In the genomic region with DNA sequence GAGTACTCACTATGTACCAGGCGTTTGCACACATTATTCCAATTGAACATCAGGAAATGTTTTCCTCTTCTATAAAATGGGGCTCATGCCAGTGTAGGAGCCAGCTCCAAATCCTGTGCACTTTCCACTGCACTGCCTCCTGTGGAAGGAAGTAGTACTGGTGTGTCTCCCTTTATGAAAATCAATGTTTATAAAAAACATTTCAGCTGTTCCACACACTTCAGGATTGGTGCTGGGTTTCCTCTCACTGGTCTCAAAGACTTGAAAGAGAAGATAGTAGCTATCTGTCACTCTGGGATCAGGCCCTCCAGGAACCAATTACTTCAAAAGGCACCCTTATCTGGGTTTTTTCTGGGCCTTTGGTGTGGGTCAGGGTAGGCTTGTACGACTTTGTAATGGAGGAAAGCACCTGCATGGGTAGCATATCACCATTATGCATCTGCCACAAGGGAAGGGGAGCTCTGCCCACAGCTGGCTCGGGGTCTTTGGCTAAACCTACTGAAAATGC, we compare ENCODE assay signal across 8 cellular contexts. TPM values are rescaled to one million over a fixed set of nuclear protein-coding genes. Genes with fewer than 3 reads are reported as not detected.
DNase-seq lines count a peak whose midpoint lies in the region; ATAC-seq, FAIRE-seq and TF ChIP-seq lines count a peak whose summit lies in the region.

No MANE protein-coding gene starts in this region.

- no peaks in the 10 kb centered on the region for H4K20me1 ChIP-seq in Karpas-422 (ENCODE audit: insufficient read depth, low read depth, low read length)

- H3K4me3 ChIP-seq in heart right ventricle (peak overlapping the region in 1 of 10 donors; percentile 3), Karpas-422 (ENCODE audit: low read length) (no peak overlapping the region)

- H3K4me1 ChIP-seq in heart right ventricle (peaks cover 0 to 5% (median 0%) of the 10 kb centered on the region in 9 donors), Karpas-422 (ENCODE audit: low read length) (peaks cover 50% of the 10 kb centered on the region)

- peak overlapping the region; percentile 30 for H3K27ac Mint-ChIP-seq in activated B cell treated with CpG ODN at 0.5 μM for 24 hours

- no peak overlapping the region for H2AFZ ChIP-seq in Karpas-422 (ENCODE audit: low read length)

- H3K36me3 Mint-ChIP-seq in activated B cell treated with CpG ODN at 0.5 μM for 24 hours (ENCODE audit: low read depth): peaks cover 88% of the 10 kb centered on the region

- FAIRE-seq in urothelium cell line (lab: Jason Lieb, UNC): no peak

- no peaks in the 10 kb centered on the region for H3K9me3 Mint-ChIP-seq in activated B cell treated with CpG ODN at 0.5 μM for 24 hours

- H3K4me1 Mint-ChIP-seq in activated B cell treated with CpG ODN at 0.5 μM for 24 hours: peaks cover 1% of the 10 kb centered on the region

- H3K36me3 ChIP-seq in heart right ventricle (peaks cover 0 to 100% (median 57%) of the 10 kb centered on the region in 9 donors), Karpas-422 (ENCODE audit: insufficient read depth, low read length) (peaks cover 88% of the 10 kb centered on the region)

- no peak overlapping the region for H3K4me2 ChIP-seq in Karpas-422 (ENCODE audit: low read depth, low read length, poor library complexity, severe bottlenecking)

- ATAC-seq in activated B cell treated with CpG ODN at 0.5 μM for 24 hours (ENCODE audit: low read depth) (peak; percentile 47), heart right ventricle (peak in 6 of 8 donors; percentile 35 to 67 (median 45)), GM21390 (IDR thresholded peaks at IDR 0.05; ENCODE audit: unreplicated experiment) (no peak)

- peak overlapping the region in 2 of 10 donors; percentile 15 to 19 for H3K27ac ChIP-seq in heart right ventricle
- H3K27ac ChIP-seq in Karpas-422 (ENCODE audit: low read length): no peak overlapping the region

- no peak overlapping the region for H3K9ac ChIP-seq in Karpas-422 (ENCODE audit: low read length)

- POLR2A ChIA-PET in activated B cell treated with CpG ODN at 0.5 μM for 24 hours (lab: Charles Lee): interaction anchor here (0.6 kb wide), 1 partner anchor 32 kb away, joined by 4 read pairs; no protein-coding TSS in a partner anchor

- 63 to 73% methylated on average over 3 of the region's 3 CpGs for WGBS in heart right ventricle, 2 donors

- TF ChIP-seq CTCF in activated B cell treated with CpG ODN at 0.5 μM for 24 hours (IDR thresholded peaks at IDR 0.05) (no peak), heart right ventricle (IDR thresholded peaks at IDR 0.05) (peak in 7 of 9 donors; percentile 19 to 48 (median 44))

- H3K9me3 ChIP-seq in heart right ventricle (no peaks in the 10 kb centered on the region), Karpas-422 (ENCODE audit: low read length) (no peaks in the 10 kb centered on the region)

- H3K27me3 ChIP-seq in heart right ventricle (no peaks in the 10 kb centered on the region), Karpas-422 (ENCODE audit: low read length) (no peaks in the 10 kb centered on the region)

- CTCF ChIA-PET in activated B cell treated with CpG ODN at 0.5 μM for 24 hours (lab: Charles Lee): interaction anchor here (1.2 to 1.5 kb wide), 2 partner anchors 37 to 188 kb away, joined by 3 to 4 read pairs; no protein-coding TSS in a partner anchor

- DNase-seq in stimulated activated CD4-positive, alpha-beta T cell treated with anti-CD3 and anti-CD28 coated beads, Interleukin-4, amount 100 ng/mL, for 24 hours: peak; percentile 13
- DNase-seq in stimulated activated CD4-positive, alpha-beta T cell treated with anti-CD3 and anti-CD28 coated beads, Interleukin-12 subunit alpha, Interleukin-12 subunit beta, amount 100 ng/mL, for 4 hours: no peak
- DNase-seq in activated B cell treated with CpG ODN at 0.5 μM for 24 hours: no peak
- no peak for DNase-seq in heart right ventricle
- DNase-seq in urothelium cell line (ENCODE audit: low spot score): peak; percentile 7
- DNase-seq in Karpas-422: no peak
- DNase-seq in NCI-H2227 (lab: John Stamatoyannopoulos, UW; ENCODE audit: unreplicated experiment): no peak

- peaks cover 34% of the 10 kb centered on the region for H3K79me2 ChIP-seq in Karpas-422 (ENCODE audit: low read length)

- H3K27me3 Mint-ChIP-seq in activated B cell treated with CpG ODN at 0.5 μM for 24 hours: no peaks in the 10 kb centered on the region

- no peaks in the 10 kb centered on the region for H3K9me2 ChIP-seq in Karpas-422 (replicated peaks; ENCODE audit: insufficient read depth, low read length)

- intact Hi-C loops in activated B cell treated with CpG ODN at 0.5 μM for 24 hours (cut with micrococcal nuclease): no loop called here
- intact Hi-C loops in heart right ventricle (cut with DNase I): no loop called here

- H3K4me3 Mint-ChIP-seq in activated B cell treated with CpG ODN at 0.5 μM for 24 hours: no peak overlapping the region

RNA-seq across cellular contexts. Expression of gene RAB14, which starts 32.5 kb away (rescaled TPM):
- total RNA-seq in activated B cell treated with CpG ODN at 0.5 μM for 24 hours: 55.9 and 63.8 TPM in 2 replicates
- total RNA-seq in heart right ventricle: 10 to 100 TPM; 45.4 to 60.7 (median 52.1) TPM
- 10 to 100 TPM; 17.6 to 24.1 TPM for polyA plus RNA-seq in heart right ventricle
- total RNA-seq in Karpas-422 (2014; rRNA removed; shearing (Covaris generic); ENCODE audit: low replicate concordance): 17.4 and 49.5 TPM in 2 replicates

Comparison
In these comparisons a context has a peak if more than half of its experiments do, and no peak if none do; other contexts are left out.
1. DNase-seq: peak in stimulated activated CD4-positive, alpha-beta T cell treated with anti-CD3 and anti-CD28 coated beads, Interleukin-4, amount 100 ng/mL, for 24 hours (single experiment) and urothelium cell line (single experiment); none in stimulated activated CD4-positive, alpha-beta T cell treated with anti-CD3 and anti-CD28 coated beads, Interleukin-12 subunit alpha, Interleukin-12 subunit beta, amount 100 ng/mL, for 4 hours (single experiment), activated B cell treated with CpG ODN at 0.5 μM for 24 hours (single experiment), heart right ventricle (0 of 2), Karpas-422 (single experiment) and NCI-H2227 (single experiment).